Comparison of ENCODE assay signal across 17 cellular contexts in genomic region chr7:18655506-18655905, GRCh38.
A peak's percentile ranks its signal among the peaks of the same experiment; 100 is the strongest.
DNase-seq lines count a peak whose midpoint lies in the region; ATAC-seq, FAIRE-seq and TF ChIP-seq lines count a peak whose summit lies in the region.
"Had no signal": no experiment of that assay in that cellular context is flagged by ENCODE, and none has a peak within 500 bp of the region (broad histone marks: within the 10 kb centered on the region; RNA-seq: fewer than 3 reads in every experiment).

No MANE protein-coding gene starts in this region.

- DNase-seq in HTR-8/SVneo (ENCODE audit: insufficient read length, low spot score) (peak; percentile 1), memory B cell (ENCODE audit: low spot score in 2 of 2) (no peak), omental fat pad (ENCODE audit: low spot score) (no peak), putamen (ENCODE audit: low spot score) (no peak), RCC 7860 (ENCODE audit: low spot score) (no peak), brain microvascular endothelial cell (no peak)
- DNase-seq: ACHN; C1 segment of cervical spinal cord; CD4-positive, alpha-beta memory T cell; DMS79; GOT3; H9 had no signal

- H3K4me3 Mint-ChIP-seq in brain (no peak overlapping the region), memory B cell (no peak overlapping the region)
- no peak overlapping the region for H3K4me3 Mint-ChIP-seq in stimulated activated memory B cell treated with anti-CD40 and anti-IgM and Interleukin-4, amounts not matched to agents 10 μg/mL and 1 μg/mL and 100 μg/mL, for 72 hours
- H3K4me3 Mint-ChIP-seq: CD4-positive, alpha-beta memory T cell; H9 had no signal

- no peak overlapping the region for H3K4me3 ChIP-seq in brain microvascular endothelial cell (ENCODE audit: low read depth, low read length)
- H3K4me3 ChIP-seq: GM12878 had no signal

- peaks cover 9% of the 10 kb centered on the region for H3K4me1 Mint-ChIP-seq in brain
- H3K4me1 Mint-ChIP-seq in memory B cell: peaks cover 21% of the 10 kb centered on the region
- H3K4me1 Mint-ChIP-seq in stimulated activated memory B cell treated with anti-CD40 and anti-IgM and Interleukin-4, amounts not matched to agents 10 μg/mL and 1 μg/mL and 100 μg/mL, for 72 hours: peaks cover 12% of the 10 kb centered on the region
- H3K4me1 Mint-ChIP-seq: CD4-positive, alpha-beta memory T cell had no signal

- H3K27me3 Mint-ChIP-seq in brain (no peaks in the 10 kb centered on the region), memory B cell (no peaks in the 10 kb centered on the region)
- H3K27me3 Mint-ChIP-seq in stimulated activated memory B cell treated with anti-CD40 and anti-IgM and Interleukin-4, amounts not matched to agents 10 μg/mL and 1 μg/mL and 100 μg/mL, for 72 hours: no peaks in the 10 kb centered on the region
- H3K27me3 Mint-ChIP-seq: CD4-positive, alpha-beta memory T cell had no signal

- peaks cover 0 to under 1% (median 0%) of the 10 kb centered on the region in 5 experiments for H3K9me3 Mint-ChIP-seq in brain
- no peaks in the 10 kb centered on the region for H3K9me3 Mint-ChIP-seq in memory B cell
- H3K9me3 Mint-ChIP-seq in stimulated activated memory B cell treated with anti-CD40 and anti-IgM and Interleukin-4, amounts not matched to agents 10 μg/mL and 1 μg/mL and 100 μg/mL, for 72 hours: no peaks in the 10 kb centered on the region
- H3K9me3 Mint-ChIP-seq: H9 had no signal

- H3K27ac ChIP-seq in brain microvascular endothelial cell: no peak overlapping the region

- FAIRE-seq in HTR-8/SVneo (lab: Jason Lieb, UNC): no peak
- FAIRE-seq in RCC 7860 (lab: Jason Lieb, UNC): no peak
- FAIRE-seq: GM12878, GM18507, HepG2 had no signal

- no peaks in the 10 kb centered on the region for H3K36me3 ChIP-seq in brain microvascular endothelial cell (replicated peaks)

- H3K36me3 Mint-ChIP-seq in brain: peaks cover 28% of the 10 kb centered on the region
- peaks cover 33% of the 10 kb centered on the region for H3K36me3 Mint-ChIP-seq in memory B cell
- H3K36me3 Mint-ChIP-seq in stimulated activated memory B cell treated with anti-CD40 and anti-IgM and Interleukin-4, amounts not matched to agents 10 μg/mL and 1 μg/mL and 100 μg/mL, for 72 hours: peaks cover 51% of the 10 kb centered on the region
- H3K36me3 Mint-ChIP-seq: CD4-positive, alpha-beta memory T cell had no signal

- TF ChIP-seq CTCF in brain (conservative IDR thresholded peaks at IDR 0.05): no peak
- no peak for TF ChIP-seq CTCF in omental fat pad (IDR thresholded peaks at IDR 0.05)
- no peak for TF ChIP-seq CTCF in brain microvascular endothelial cell (IDR thresholded peaks at IDR 0.05; ENCODE audit: low read depth, low read length, missing control alignments)

- H3K27ac Mint-ChIP-seq in brain (peak overlapping the region in 3 of 5 experiments; percentile 2 to 61 (median 50)), memory B cell (peak overlapping the region; percentile 62)
- H3K27ac Mint-ChIP-seq in stimulated activated memory B cell treated with anti-CD40 and anti-IgM and Interleukin-4, amounts not matched to agents 10 μg/mL and 1 μg/mL and 100 μg/mL, for 72 hours: peak overlapping the region; percentile 37
- H3K27ac Mint-ChIP-seq: CD4-positive, alpha-beta memory T cell; H9 had no signal

- ATAC-seq in memory B cell (ENCODE audit: low read depth) (no peak), omental fat pad (ENCODE audit: low FRiP score) (no peak)
- ATAC-seq in stimulated activated memory B cell treated with anti-CD40 and anti-IgM and Interleukin-4, amounts not matched to agents 10 μg/mL and 1 μg/mL and 100 μg/mL, for 72 hours: no peak
- ATAC-seq: GM12878, HepG2 had no signal

- H3K27me3 ChIP-seq in brain microvascular endothelial cell (replicated peaks): no peaks in the 10 kb centered on the region

- in situ Hi-C loops in brain microvascular endothelial cell (cut with HindIII; ENCODE audit: low pct_ligation_motif_present, low sequenced_read_pairs): no loop called here
